In the genomic region with DNA sequence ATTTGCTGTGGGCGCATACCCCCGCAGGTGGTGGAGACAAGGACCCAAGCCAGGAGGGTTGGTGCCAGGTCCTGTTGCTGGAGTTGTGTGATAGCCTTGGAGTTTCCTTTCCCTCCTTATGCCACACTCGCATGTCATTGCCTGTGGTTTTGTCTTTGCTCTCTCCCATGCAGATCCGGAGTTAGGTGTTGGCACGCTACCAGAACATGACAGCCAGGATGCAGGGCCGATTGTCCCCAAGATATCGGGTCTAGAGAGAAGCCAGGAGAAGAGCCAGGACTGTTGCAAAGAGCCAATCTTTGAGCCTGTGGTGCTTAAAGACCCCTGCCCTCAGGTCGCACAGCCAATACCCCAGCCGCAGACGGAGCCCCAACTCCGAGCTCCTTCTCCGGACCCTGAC, we compare ENCODE assay signal across 2 cellular contexts.
TF ChIP-seq lines count a peak whose summit lies in the region.

No MANE protein-coding gene starts in this region.

TF ChIP-seq in GM23338, 12 proteins besides CTCF, POLR2A, EP300 and RAD21 (continued from another document):
- TF ChIP-seq, protein P1, sequence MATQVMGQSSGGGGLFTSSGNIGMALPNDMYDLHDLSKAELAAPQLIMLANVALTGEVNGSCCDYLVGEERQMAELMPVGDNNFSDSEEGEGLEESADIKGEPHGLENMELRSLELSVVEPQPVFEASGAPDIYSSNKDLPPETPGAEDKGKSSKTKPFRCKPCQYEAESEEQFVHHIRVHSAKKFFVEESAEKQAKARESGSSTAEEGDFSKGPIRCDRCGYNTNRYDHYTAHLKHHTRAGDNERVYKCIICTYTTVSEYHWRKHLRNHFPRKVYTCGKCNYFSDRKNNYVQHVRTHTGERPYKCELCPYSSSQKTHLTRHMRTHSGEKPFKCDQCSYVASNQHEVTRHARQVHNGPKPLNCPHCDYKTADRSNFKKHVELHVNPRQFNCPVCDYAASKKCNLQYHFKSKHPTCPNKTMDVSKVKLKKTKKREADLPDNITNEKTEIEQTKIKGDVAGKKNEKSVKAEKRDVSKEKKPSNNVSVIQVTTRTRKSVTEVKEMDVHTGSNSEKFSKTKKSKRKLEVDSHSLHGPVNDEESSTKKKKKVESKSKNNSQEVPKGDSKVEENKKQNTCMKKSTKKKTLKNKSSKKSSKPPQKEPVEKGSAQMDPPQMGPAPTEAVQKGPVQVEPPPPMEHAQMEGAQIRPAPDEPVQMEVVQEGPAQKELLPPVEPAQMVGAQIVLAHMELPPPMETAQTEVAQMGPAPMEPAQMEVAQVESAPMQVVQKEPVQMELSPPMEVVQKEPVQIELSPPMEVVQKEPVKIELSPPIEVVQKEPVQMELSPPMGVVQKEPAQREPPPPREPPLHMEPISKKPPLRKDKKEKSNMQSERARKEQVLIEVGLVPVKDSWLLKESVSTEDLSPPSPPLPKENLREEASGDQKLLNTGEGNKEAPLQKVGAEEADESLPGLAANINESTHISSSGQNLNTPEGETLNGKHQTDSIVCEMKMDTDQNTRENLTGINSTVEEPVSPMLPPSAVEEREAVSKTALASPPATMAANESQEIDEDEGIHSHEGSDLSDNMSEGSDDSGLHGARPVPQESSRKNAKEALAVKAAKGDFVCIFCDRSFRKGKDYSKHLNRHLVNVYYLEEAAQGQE (IDR thresholded peaks at IDR 0.05; ENCODE audit: unreplicated experiment): no peak
- TF ChIP-seq ZNF331 (CRISPR knock-in tag; IDR thresholded peaks at IDR 0.05; ENCODE audit: low read depth): no peak
- no peak for TF ChIP-seq STAT1 (IDR thresholded peaks at IDR 0.05; ENCODE audit: unreplicated experiment)
- no peak for TF ChIP-seq ZNF114 (CRISPR knock-in tag; IDR thresholded peaks at IDR 0.05)
- TF ChIP-seq JUNB (IDR thresholded peaks at IDR 0.05; ENCODE audit: unreplicated experiment): no peak
- TF ChIP-seq EZH2 (IDR thresholded peaks at IDR 0.05; ENCODE audit: low read depth, unreplicated experiment): no peak
- TF ChIP-seq NANOG (IDR thresholded peaks at IDR 0.05; ENCODE audit: borderline replicate concordance): no peak
- TF ChIP-seq EZH2phosphoT487 (IDR thresholded peaks at IDR 0.05; ENCODE audit: unreplicated experiment): no peak

TF ChIP-seq in SK-N-SH, 30 proteins besides CTCF, POLR2A, EP300 and RAD21 (continued from another document):
- TF ChIP-seq, protein P2, sequence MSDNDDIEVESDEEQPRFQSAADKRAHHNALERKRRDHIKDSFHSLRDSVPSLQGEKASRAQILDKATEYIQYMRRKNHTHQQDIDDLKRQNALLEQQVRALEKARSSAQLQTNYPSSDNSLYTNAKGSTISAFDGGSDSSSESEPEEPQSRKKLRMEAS (IDR thresholded peaks at IDR 0.05; ENCODE audit: low read depth): no peak
- TF ChIP-seq JUND (IDR thresholded peaks at IDR 0.05) (no peak), POLR2AphosphoS5 (IDR thresholded peaks at IDR 0.05; ENCODE audit: low read depth, low read length) (no peak), GATA2 (CRISPR knock-in tag; IDR thresholded peaks at IDR 0.05) (peak; percentile 79), RXRA (IDR thresholded peaks at IDR 0.05; ENCODE audit: borderline replicate concordance, low read depth) (no peak)
